In genomic region chr10:7391748-7392147, GRCh38 we compare ENCODE assay signal across 18 cellular contexts. TPM values are rescaled to one million over a fixed set of nuclear protein-coding genes. Genes with fewer than 3 reads are reported as not detected.
DNase-seq lines count a peak whose midpoint lies in the region; ATAC-seq and TF ChIP-seq lines count a peak whose summit lies in the region.
"Had no signal": no experiment of that assay in that cellular context is flagged by ENCODE, and none has a peak within 500 bp of the region (broad histone marks: within the 10 kb centered on the region; RNA-seq: fewer than 3 reads in every experiment).

No MANE protein-coding gene starts in this region.

- H3K36me3 ChIP-seq in HEK293 (ENCODE audit: control insufficient read depth in 2 of 2, insufficient read depth in 1 of 2, low read length in 2 of 2): no peaks in the 10 kb centered on the region
- H3K36me3 ChIP-seq in testis (ENCODE audit: low read depth, missing control alignments): no peaks in the 10 kb centered on the region

- no peak overlapping the region for H3K4me3 Mint-ChIP-seq in activated naive CD4-positive, alpha-beta T cell treated with anti-CD3 and anti-CD28 coated beads, Interleukin-2, amount 50 U/mL, for 24 hours
- H3K4me3 Mint-ChIP-seq: B cell; CD4-positive, alpha-beta memory T cell; CD8-positive, alpha-beta memory T cell had no signal

- peaks cover 8% of the 10 kb centered on the region for H3K36me3 Mint-ChIP-seq in activated naive CD4-positive, alpha-beta T cell treated with anti-CD3 and anti-CD28 coated beads, Interleukin-2, amount 50 U/mL, for 24 hours
- H3K36me3 Mint-ChIP-seq in activated naive CD4-positive, alpha-beta T cell treated with anti-CD3 and anti-CD28 coated beads, Interleukin-2, amount 50 U/mL, for 72 hours: peaks cover 0 to 21% of the 10 kb centered on the region in 2 donors
- H3K36me3 Mint-ChIP-seq: CD4-positive, alpha-beta memory T cell had no signal

- intact Hi-C loops in testis (cut with DNase I; ENCODE audit: low total_unique reads): no loop called here

- H3K4me3 ChIP-seq in HEK293 (ENCODE audit: low read depth, low read length): no peak overlapping the region
- no peak overlapping the region for H3K4me3 ChIP-seq in testis
- H3K4me3 ChIP-seq: A549; BLaER1 treated with 17β-estradiol and CSF1 and Interleukin-3, amounts not matched to agents 10 nM and 100 nM had no signal

- H3K27ac ChIP-seq in HEK293 (ENCODE audit: extremely low read depth, low read depth, low read length): no peak overlapping the region
- no peak overlapping the region for H3K27ac ChIP-seq in testis
- H3K27ac ChIP-seq: 22Rv1; A549; BLaER1 treated with 17β-estradiol and CSF1 and Interleukin-3, amounts not matched to agents 10 nM and 100 nM; C4-2B had no signal

- H3K4me1 ChIP-seq in HEK293 (ENCODE audit: control insufficient read depth, insufficient read depth, low read length) (peaks cover 11% of the 10 kb centered on the region), testis (no peaks in the 10 kb centered on the region)

- H3K27me3 Mint-ChIP-seq in activated naive CD4-positive, alpha-beta T cell treated with anti-CD3 and anti-CD28 coated beads, Interleukin-2, amount 50 U/mL, for 24 hours: no peaks in the 10 kb centered on the region
- H3K27me3 Mint-ChIP-seq: B cell; CD4-positive, alpha-beta memory T cell; CD8-positive, alpha-beta memory T cell had no signal

- H3K9me3 ChIP-seq in HEK293 (ENCODE audit: control insufficient read depth, insufficient read depth, low read depth, low read length): no peaks in the 10 kb centered on the region
- no peaks in the 10 kb centered on the region for H3K9me3 ChIP-seq in testis
- H3K9me3 ChIP-seq: A549 had no signal

- no peak for DNase-seq in activated naive CD4-positive, alpha-beta T cell treated with anti-CD3 and anti-CD28 coated beads, Interleukin-2, amount 50 U/mL, for 72 hours (ENCODE audit: low spot score in 2 of 2)
- DNase-seq in kidney glomerular epithelial cell (lab: John Stamatoyannopoulos, UW): peak; percentile 69
- DNase-seq in amniotic stem cell (lab: John Stamatoyannopoulos, UW): no peak
- no peak for DNase-seq in testis
- DNase-seq: AML-193; Calu3; CD4-positive, alpha-beta memory T cell; CD8-positive, alpha-beta memory T cell; COR-L47; DMS79 treated with DMSO at 0.1 percent for 48 hours; GF-D8 had no signal

- peaks cover 86% of the 10 kb centered on the region for H3K4me1 Mint-ChIP-seq in activated naive CD4-positive, alpha-beta T cell treated with anti-CD3 and anti-CD28 coated beads, Interleukin-2, amount 50 U/mL, for 24 hours

- POLR2A ChIA-PET in HEK293 (lab: Yijun Ruan, JAX): interaction anchor here (0.6 kb wide), 1 partner anchor 19 kb away, joined by 4 read pairs; the partner anchor contains the start of gene SFMBT2

- TF ChIP-seq CTCF in HEK293 (tag by site-specific recombination; IDR thresholded peaks at IDR 0.05) (no peak), testis (IDR thresholded peaks at IDR 0.05) (no peak)

- H3K27ac Mint-ChIP-seq in activated naive CD4-positive, alpha-beta T cell treated with anti-CD3 and anti-CD28 coated beads, Interleukin-2, amount 50 U/mL, for 24 hours: peak overlapping the region; percentile 21
- no peak overlapping the region for H3K27ac Mint-ChIP-seq in activated naive CD4-positive, alpha-beta T cell treated with anti-CD3 and anti-CD28 coated beads, Interleukin-2, amount 50 U/mL, for 72 hours
- H3K27ac Mint-ChIP-seq: B cell had no signal

- CTCF ChIA-PET in HEK293 (lab: Yijun Ruan, JAX): interaction anchor here (1.0 kb wide), 1 partner anchor 473 kb away, joined by 5 read pairs; no protein-coding TSS in a partner anchor

- WGBS in testis, 2 donors: 94 to 96% methylated on average over 6 of the region's 6 CpGs

- H3K27me3 ChIP-seq in testis: no peaks in the 10 kb centered on the region
- H3K27me3 ChIP-seq: BLaER1 treated with 17β-estradiol and CSF1 and Interleukin-3, amounts not matched to agents 10 nM and 100 nM had no signal

- no peaks in the 10 kb centered on the region for H3K9me3 Mint-ChIP-seq in activated naive CD4-positive, alpha-beta T cell treated with anti-CD3 and anti-CD28 coated beads, Interleukin-2, amount 50 U/mL, for 24 hours
- no peaks in the 10 kb centered on the region for H3K9me3 Mint-ChIP-seq in activated naive CD4-positive, alpha-beta T cell treated with anti-CD3 and anti-CD28 coated beads, Interleukin-2, amount 50 U/mL, for 72 hours
- H3K9me3 Mint-ChIP-seq: CD4-positive, alpha-beta memory T cell; CD8-positive, alpha-beta memory T cell had no signal

- no peak for ATAC-seq in activated naive CD4-positive, alpha-beta T cell treated with anti-CD3 and anti-CD28 coated beads, Interleukin-2, amount 50 U/mL, for 72 hours
- ATAC-seq: A549 had no signal

- no peak for TF ChIP-seq POLR2A in testis (IDR thresholded peaks at IDR 0.05)

TF ChIP-seq in HEK293, 187 proteins besides CTCF, POLR2A, EP300 and RAD21:
- TF ChIP-seq ZNF350 (tag by site-specific recombination; IDR thresholded peaks at IDR 0.05): no peak
- TF ChIP-seq, protein P1, sequence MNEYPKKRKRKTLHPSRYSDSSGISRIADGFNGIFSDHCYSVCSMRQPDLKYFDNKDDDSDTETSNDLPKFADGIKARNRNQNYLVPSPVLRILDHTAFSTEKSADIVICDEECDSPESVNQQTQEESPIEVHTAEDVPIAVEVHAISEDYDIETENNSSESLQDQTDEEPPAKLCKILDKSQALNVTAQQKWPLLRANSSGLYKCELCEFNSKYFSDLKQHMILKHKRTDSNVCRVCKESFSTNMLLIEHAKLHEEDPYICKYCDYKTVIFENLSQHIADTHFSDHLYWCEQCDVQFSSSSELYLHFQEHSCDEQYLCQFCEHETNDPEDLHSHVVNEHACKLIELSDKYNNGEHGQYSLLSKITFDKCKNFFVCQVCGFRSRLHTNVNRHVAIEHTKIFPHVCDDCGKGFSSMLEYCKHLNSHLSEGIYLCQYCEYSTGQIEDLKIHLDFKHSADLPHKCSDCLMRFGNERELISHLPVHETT (tag by site-specific recombination; IDR thresholded peaks at IDR 0.05): no peak
- peak; percentile 51; the same call in 1 of the 2 replicates for TF ChIP-seq OSR2 (tag by site-specific recombination; IDR thresholded peaks at IDR 0.05)
- TF ChIP-seq, protein P2, sequence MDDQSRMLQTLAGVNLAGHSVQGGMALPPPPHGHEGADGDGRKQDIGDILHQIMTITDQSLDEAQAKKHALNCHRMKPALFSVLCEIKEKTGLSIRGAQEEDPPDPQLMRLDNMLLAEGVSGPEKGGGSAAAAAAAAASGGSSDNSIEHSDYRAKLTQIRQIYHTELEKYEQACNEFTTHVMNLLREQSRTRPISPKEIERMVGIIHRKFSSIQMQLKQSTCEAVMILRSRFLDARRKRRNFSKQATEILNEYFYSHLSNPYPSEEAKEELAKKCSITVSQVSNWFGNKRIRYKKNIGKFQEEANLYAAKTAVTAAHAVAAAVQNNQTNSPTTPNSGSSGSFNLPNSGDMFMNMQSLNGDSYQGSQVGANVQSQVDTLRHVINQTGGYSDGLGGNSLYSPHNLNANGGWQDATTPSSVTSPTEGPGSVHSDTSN (CRISPR knock-in tag; IDR thresholded peaks at IDR 0.05): no peak
- TF ChIP-seq ZNF707 (tag by site-specific recombination; IDR thresholded peaks at IDR 0.05): no peak
- TF ChIP-seq, protein P3, sequence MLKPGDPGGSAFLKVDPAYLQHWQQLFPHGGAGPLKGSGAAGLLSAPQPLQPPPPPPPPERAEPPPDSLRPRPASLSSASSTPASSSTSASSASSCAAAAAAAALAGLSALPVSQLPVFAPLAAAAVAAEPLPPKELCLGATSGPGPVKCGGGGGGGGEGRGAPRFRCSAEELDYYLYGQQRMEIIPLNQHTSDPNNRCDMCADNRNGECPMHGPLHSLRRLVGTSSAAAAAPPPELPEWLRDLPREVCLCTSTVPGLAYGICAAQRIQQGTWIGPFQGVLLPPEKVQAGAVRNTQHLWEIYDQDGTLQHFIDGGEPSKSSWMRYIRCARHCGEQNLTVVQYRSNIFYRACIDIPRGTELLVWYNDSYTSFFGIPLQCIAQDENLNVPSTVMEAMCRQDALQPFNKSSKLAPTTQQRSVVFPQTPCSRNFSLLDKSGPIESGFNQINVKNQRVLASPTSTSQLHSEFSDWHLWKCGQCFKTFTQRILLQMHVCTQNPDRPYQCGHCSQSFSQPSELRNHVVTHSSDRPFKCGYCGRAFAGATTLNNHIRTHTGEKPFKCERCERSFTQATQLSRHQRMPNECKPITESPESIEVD (tag by site-specific recombination; IDR thresholded peaks at IDR 0.05): peak; percentile 69

RNA-seq across cellular contexts. Expression of gene SFMBT2, which starts 19.1 kb away (rescaled TPM):
- 10 to 100 TPM; 25.6 to 32.1 TPM for total RNA-seq in activated naive CD4-positive, alpha-beta T cell treated with anti-CD3 and anti-CD28 coated beads, Interleukin-2, amount 50 U/mL, for 72 hours
- total RNA-seq in testis: 1 to 10 TPM; 7.6 to 8.5 TPM
- 3.6 TPM for polyA plus RNA-seq in testis (ENCODE audit: insufficient read depth, low read depth, low replicate concordance)
